8 cellular contexts compared by ENCODE assay signal in genomic region chr10:110211455-110211843, GRCh38. TPM values are rescaled to one million over a fixed set of nuclear protein-coding genes. Genes with fewer than 3 reads are reported as not detected.
DNase-seq lines count a peak whose midpoint lies in the region; ATAC-seq, FAIRE-seq and TF ChIP-seq lines count a peak whose summit lies in the region.

No MANE protein-coding gene starts in this region.

- peak overlapping the region; percentile 95 for H3K27ac Mint-ChIP-seq in activated naive CD8-positive, alpha-beta T cell treated with anti-CD3 and anti-CD28 coated beads for 36 hours
- peak overlapping the region; percentile 95 to 100 for H3K27ac Mint-ChIP-seq in stimulated activated naive CD8-positive, alpha-beta T cell treated with anti-CD3 and anti-CD28 coated beads, Interleukin-15, amount 100 ng/mL, for 72 hours

- H3K27me3 Mint-ChIP-seq in activated naive CD8-positive, alpha-beta T cell treated with anti-CD3 and anti-CD28 coated beads for 36 hours, result peaks cover 18% of the 10 kb centered on the region
- peaks cover 29% of the 10 kb centered on the region for H3K27me3 Mint-ChIP-seq in stimulated activated naive CD8-positive, alpha-beta T cell treated with anti-CD3 and anti-CD28 coated beads, Interleukin-15, amount 100 ng/mL, for 72 hours

- DNase-seq in activated naive CD8-positive, alpha-beta T cell treated with anti-CD3 and anti-CD28 coated beads for 36 hours, result no peak
- DNase-seq in stimulated activated naive CD8-positive, alpha-beta T cell treated with anti-CD3 and anti-CD28 coated beads, Interleukin-15, amount 100 ng/mL, for 72 hours, result no peak
- no peak for DNase-seq in GM12892 (ENCODE audit: insufficient read length)

- ATAC-seq in stimulated activated naive CD8-positive, alpha-beta T cell treated with anti-CD3 and anti-CD28 coated beads, Interleukin-15, amount 100 ng/mL, for 72 hours, result no peak
- ATAC-seq in HG03378 (IDR thresholded peaks at IDR 0.05; ENCODE audit: unreplicated experiment) (no peak), HG03520 (IDR thresholded peaks at IDR 0.05; ENCODE audit: unreplicated experiment) (no peak), GM19035 (IDR thresholded peaks at IDR 0.05; ENCODE audit: unreplicated experiment) (no peak)

- H3K27ac ChIP-seq in HUES64 (ENCODE audit: low read depth, low read length) (no peak overlapping the region), iPS-18a (ENCODE audit: low read length) (no peak overlapping the region)

- 8% methylated on average over 12 of the region's 12 CpGs for WGBS in HUES64

- H3K9ac ChIP-seq in HUES64 (ENCODE audit: low read depth, low read length) (no peak overlapping the region), iPS-18a (ENCODE audit: low read length) (peak overlapping the region; percentile 84)

- no peak for TF ChIP-seq POLR2A in GM12892 (IDR thresholded peaks at IDR 0.05; ENCODE audit: low read depth, low read length)

- H3K36me3 Mint-ChIP-seq in activated naive CD8-positive, alpha-beta T cell treated with anti-CD3 and anti-CD28 coated beads for 36 hours, result peaks cover 3% of the 10 kb centered on the region

- H3K4me3 ChIP-seq in HUES64 (ENCODE audit: low read length) (peak overlapping the region; percentile 60), iPS-18a (ENCODE audit: low read length) (peak overlapping the region; percentile 80)

- H3K27me3 ChIP-seq in HUES64 (ENCODE audit: insufficient read depth, low read length) (peaks cover 82% of the 10 kb centered on the region), iPS-18a (ENCODE audit: control insufficient read depth, insufficient read depth, low read length) (peaks cover 76% of the 10 kb centered on the region)

- H3K9me3 ChIP-seq in HUES64 (ENCODE audit: insufficient read depth, low read depth, low read length) (no peaks in the 10 kb centered on the region), iPS-18a (ENCODE audit: control insufficient read depth, low read depth, low read length) (no peaks in the 10 kb centered on the region)

- H3K4me3 Mint-ChIP-seq in activated naive CD8-positive, alpha-beta T cell treated with anti-CD3 and anti-CD28 coated beads for 36 hours, result peak overlapping the region; percentile 91
- peak overlapping the region; percentile 86 to 96 for H3K4me3 Mint-ChIP-seq in stimulated activated naive CD8-positive, alpha-beta T cell treated with anti-CD3 and anti-CD28 coated beads, Interleukin-15, amount 100 ng/mL, for 72 hours

- H3K9me3 Mint-ChIP-seq in activated naive CD8-positive, alpha-beta T cell treated with anti-CD3 and anti-CD28 coated beads for 36 hours, result no peaks in the 10 kb centered on the region
- H3K9me3 Mint-ChIP-seq in stimulated activated naive CD8-positive, alpha-beta T cell treated with anti-CD3 and anti-CD28 coated beads, Interleukin-15, amount 100 ng/mL, for 72 hours, result no peaks in the 10 kb centered on the region

- H3K36me3 ChIP-seq in HUES64 (ENCODE audit: insufficient read depth, low read length) (no peaks in the 10 kb centered on the region), iPS-18a (ENCODE audit: control insufficient read depth, low read depth, low read length) (no peaks in the 10 kb centered on the region)

- FAIRE-seq in GM12892 (lab: Jason Lieb, UNC), result no peak

- H3K4me1 Mint-ChIP-seq in activated naive CD8-positive, alpha-beta T cell treated with anti-CD3 and anti-CD28 coated beads for 36 hours, result peaks cover 47% of the 10 kb centered on the region
- peaks cover 55% of the 10 kb centered on the region for H3K4me1 Mint-ChIP-seq in stimulated activated naive CD8-positive, alpha-beta T cell treated with anti-CD3 and anti-CD28 coated beads, Interleukin-15, amount 100 ng/mL, for 72 hours

- H3K4me1 ChIP-seq in HUES64 (ENCODE audit: insufficient read depth, low read length) (peaks cover 7% of the 10 kb centered on the region; the same call in 1 of the 2 replicates), iPS-18a (ENCODE audit: control insufficient read depth, low read depth, low read length) (peaks cover 10% of the 10 kb centered on the region)

RNA-seq across cellular contexts. Expression of gene MXI1, which starts 4.0 kb away (rescaled TPM):
- polyA plus RNA-seq in HUES64 (2013, experiment 1 of 2), result 5.2 TPM
- polyA plus RNA-seq in HUES64 (2013, experiment 2 of 2), result 9.4 TPM
- 10 to 100 TPM; 24.4 to 26.7 TPM for total RNA-seq in activated naive CD8-positive, alpha-beta T cell treated with anti-CD3 and anti-CD28 coated beads for 36 hours
- polyA plus RNA-seq in GM12892 (2012; ENCODE audit: missing spikeins), result 16.5 TPM
